8 cellular contexts compared by ENCODE assay signal in the genomic region with DNA sequence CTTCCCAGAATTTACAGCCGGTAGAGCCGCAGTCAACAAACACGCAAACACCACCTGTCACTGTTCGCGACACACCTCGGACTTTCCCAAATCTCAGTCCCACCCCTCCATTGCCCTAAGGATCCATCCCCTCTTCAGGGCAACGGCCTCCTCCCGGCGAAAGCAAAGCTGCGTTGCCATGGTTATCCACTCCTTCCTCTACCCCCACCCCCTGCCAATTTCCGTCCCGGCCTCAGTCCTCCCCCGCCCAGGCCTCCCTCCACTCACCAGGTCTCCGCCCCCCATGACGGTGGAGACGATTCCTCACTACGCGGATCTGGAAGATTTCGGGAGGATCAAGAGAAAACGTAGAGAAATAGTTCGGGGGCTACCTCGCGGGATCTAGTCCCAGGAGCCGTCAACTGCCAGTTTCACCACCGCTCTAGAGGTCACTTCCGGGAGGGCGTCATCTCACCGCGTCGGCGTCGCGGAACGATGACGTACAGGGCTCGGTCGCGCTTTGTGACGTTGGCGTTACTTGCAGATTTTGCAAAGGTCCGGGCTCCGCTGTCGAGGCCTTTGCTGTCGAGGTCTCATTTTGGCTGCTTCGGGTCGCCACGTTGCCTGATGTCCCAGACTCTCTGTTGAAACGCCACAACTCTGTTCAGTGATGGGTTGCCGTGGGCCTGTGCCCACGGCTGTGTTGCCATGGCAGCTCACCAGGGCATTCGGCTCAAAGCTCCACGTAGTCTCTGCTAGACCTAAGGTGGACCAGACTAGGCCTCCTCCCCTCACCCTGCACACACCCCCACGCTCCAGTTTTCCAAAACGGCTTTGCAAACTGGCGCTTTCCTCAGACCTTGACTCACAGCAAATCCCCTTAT.
DNase-seq lines count a peak whose midpoint lies in the region; ATAC-seq lines count a peak whose summit lies in the region.

TSS of gene CWC25 (minus strand) at position 423 of the 863 bp plus-strand sequence. CDS start at position 285, 138 bp downstream.

- in situ Hi-C loops in ACHN (cut with HindIII; ENCODE audit: low pct_ligation_motif_present, low pct_unique_long_range_greater_than_20kb, low sequenced_read_pairs): no loop called here

- peak; percentile 97 for DNase-seq in ACHN
- DNase-seq in NCI-H446 (lab: John Stamatoyannopoulos, UW): peak; percentile 90 to 96
- DNase-seq in activated CD4-positive, CD25-positive, alpha-beta regulatory T cell treated with anti-CD3 and anti-CD28 coated beads, Interleukin-2, amount 50 U/mL, for 16 hours (ENCODE audit: low read depth, low spot score): peak; percentile 93
- DNase-seq in central memory CD4-positive, alpha-beta T cell: peak; percentile 95
- peak; percentile 95 for DNase-seq in iris pigment epithelial cell (ENCODE audit: low read depth)
- peak; percentile 94 to 96 for DNase-seq in stimulated activated CD4-positive, alpha-beta T cell treated with anti-CD3 and anti-CD28 coated beads, Interleukin-12 subunit alpha, Interleukin-12 subunit beta, amount 100 ng/mL, for 24 hours (ENCODE audit: low read depth in 2 of 2)

- peak; percentile 85 for ATAC-seq in GM18909 (IDR thresholded peaks at IDR 0.05; ENCODE audit: poor library complexity, unreplicated experiment)
- peak; percentile 83 for ATAC-seq in HG03280 (IDR thresholded peaks at IDR 0.05; ENCODE audit: unreplicated experiment)

Comparison
In these comparisons a context has a peak if more than half of its experiments do, and no peak if none do; other contexts are left out.
1. Peak in every context shown above with its lines: DNase-seq and ATAC-seq.